In genomic region chr11:60831143-60831500, GRCh38 we compare ENCODE assay signal across 1 cellular context.
TF ChIP-seq lines count a peak whose summit lies in the region.

No MANE protein-coding gene starts in this region.

TF ChIP-seq in HepG2, 621 proteins besides CTCF, POLR2A, EP300 and RAD21 (continues in another document):
- TF ChIP-seq ZBTB14 (CRISPR knock-in tag; IDR thresholded peaks at IDR 0.05) = no peak
- no peak for TF ChIP-seq FOXA1 (IDR thresholded peaks at IDR 0.05)
- TF ChIP-seq FOXA1 (CRISPR knock-in tag; IDR thresholded peaks at IDR 0.05) = no peak
- no peak for TF ChIP-seq FOXM1 (CRISPR knock-in tag; IDR thresholded peaks at IDR 0.05)
- TF ChIP-seq EEA1 (CRISPR knock-in tag; IDR thresholded peaks at IDR 0.05; ENCODE audit: borderline replicate concordance) = no peak
- TF ChIP-seq SALL1 (CRISPR knock-in tag; IDR thresholded peaks at IDR 0.05) = peak; percentile 40; the same call in 1 of the 2 replicates
- 0 out of 2 replicates have a peak, but pooled peaks have one; percentile 47 for TF ChIP-seq ZNF580 (CRISPR knock-in tag; IDR thresholded peaks at IDR 0.05; ENCODE audit: borderline replicate concordance, low read depth)
- no peak for TF ChIP-seq ZNF788 (CRISPR knock-in tag; IDR thresholded peaks at IDR 0.05; ENCODE audit: borderline replicate concordance)
- TF ChIP-seq SIX4 (CRISPR knock-in tag; IDR thresholded peaks at IDR 0.05) = no peak
- TF ChIP-seq GABPA (IDR thresholded peaks at IDR 0.05; ENCODE audit: low read depth, low read length) = no peak
- no peak for TF ChIP-seq GABPA (CRISPR knock-in tag; IDR thresholded peaks at IDR 0.05; ENCODE audit: low read depth)
- TF ChIP-seq STAG1 (CRISPR knock-in tag; IDR thresholded peaks at IDR 0.05) = peak; percentile 99
- no peak for TF ChIP-seq ZNF607 (CRISPR knock-in tag; IDR thresholded peaks at IDR 0.05; ENCODE audit: borderline replicate concordance)
- TF ChIP-seq NBN (conservative IDR thresholded peaks at IDR 0.05) = no peak
- TF ChIP-seq KLF16 (CRISPR knock-in tag; IDR thresholded peaks at IDR 0.05) = 0 out of 4 replicates have a peak, but pooled peaks of 1 of the 2 experiments have one; percentile 40
- TF ChIP-seq ZNF549 (CRISPR knock-in tag; IDR thresholded peaks at IDR 0.05) = no peak
- no peak for TF ChIP-seq KLF6 (CRISPR knock-in tag; IDR thresholded peaks at IDR 0.05)
- TF ChIP-seq MED8 (CRISPR knock-in tag; IDR thresholded peaks at IDR 0.05; ENCODE audit: insufficient replicate concordance) = no peak
- no peak for TF ChIP-seq ZGPAT (CRISPR knock-in tag; IDR thresholded peaks at IDR 0.05)
- TF ChIP-seq IRX3 (CRISPR knock-in tag; IDR thresholded peaks at IDR 0.05; ENCODE audit: borderline replicate concordance, low read depth) = no peak
- TF ChIP-seq, protein P1, sequence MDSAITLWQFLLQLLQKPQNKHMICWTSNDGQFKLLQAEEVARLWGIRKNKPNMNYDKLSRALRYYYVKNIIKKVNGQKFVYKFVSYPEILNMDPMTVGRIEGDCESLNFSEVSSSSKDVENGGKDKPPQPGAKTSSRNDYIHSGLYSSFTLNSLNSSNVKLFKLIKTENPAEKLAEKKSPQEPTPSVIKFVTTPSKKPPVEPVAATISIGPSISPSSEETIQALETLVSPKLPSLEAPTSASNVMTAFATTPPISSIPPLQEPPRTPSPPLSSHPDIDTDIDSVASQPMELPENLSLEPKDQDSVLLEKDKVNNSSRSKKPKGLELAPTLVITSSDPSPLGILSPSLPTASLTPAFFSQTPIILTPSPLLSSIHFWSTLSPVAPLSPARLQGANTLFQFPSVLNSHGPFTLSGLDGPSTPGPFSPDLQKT (CRISPR knock-in tag; IDR thresholded peaks at IDR 0.05; ENCODE audit: borderline replicate concordance) = no peak
- TF ChIP-seq ZNF350 (CRISPR knock-in tag; IDR thresholded peaks at IDR 0.05; ENCODE audit: borderline replicate concordance, low read depth) = no peak
- TF ChIP-seq BORCS8-MEF2B (CRISPR knock-in tag; IDR thresholded peaks at IDR 0.05) = 0 out of 2 replicates have a peak, but pooled peaks have one; percentile 47
- TF ChIP-seq CREB1 (IDR thresholded peaks at IDR 0.05) = no peak
- no peak for TF ChIP-seq CREB1 (CRISPR knock-in tag; IDR thresholded peaks at IDR 0.05)
- TF ChIP-seq SMC3 (IDR thresholded peaks at IDR 0.05; ENCODE audit: low read length) = peak; percentile 99
- no peak for TF ChIP-seq RARG (CRISPR knock-in tag; IDR thresholded peaks at IDR 0.05; ENCODE audit: low read depth)
- peak; percentile 42; the same call in 1 of the 2 replicates for TF ChIP-seq KAT8 (CRISPR knock-in tag; IDR thresholded peaks at IDR 0.05)
- TF ChIP-seq GATAD2A (CRISPR knock-in tag; IDR thresholded peaks at IDR 0.05) = peak; percentile 20; the same call in 1 of the 2 replicates
- TF ChIP-seq ZNF547 (CRISPR knock-in tag; IDR thresholded peaks at IDR 0.05) = 0 out of 2 replicates have a peak, but pooled peaks have one; percentile 64
- 0 out of 2 replicates have a peak, but pooled peaks have one; percentile 26 for TF ChIP-seq PHF8 (CRISPR knock-in tag; IDR thresholded peaks at IDR 0.05)
- no peak for TF ChIP-seq HNRNPL (IDR thresholded peaks at IDR 0.05; ENCODE audit: low read depth, low read length)
- TF ChIP-seq, protein P2, sequence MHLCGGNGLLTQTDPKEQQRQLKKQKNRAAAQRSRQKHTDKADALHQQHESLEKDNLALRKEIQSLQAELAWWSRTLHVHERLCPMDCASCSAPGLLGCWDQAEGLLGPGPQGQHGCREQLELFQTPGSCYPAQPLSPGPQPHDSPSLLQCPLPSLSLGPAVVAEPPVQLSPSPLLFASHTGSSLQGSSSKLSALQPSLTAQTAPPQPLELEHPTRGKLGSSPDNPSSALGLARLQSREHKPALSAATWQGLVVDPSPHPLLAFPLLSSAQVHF (CRISPR knock-in tag; IDR thresholded peaks at IDR 0.05) = no peak
- no peak for TF ChIP-seq FOXP1 (IDR thresholded peaks at IDR 0.05)
- TF ChIP-seq FOXP1 (CRISPR knock-in tag; IDR thresholded peaks at IDR 0.05) = no peak
- no peak for TF ChIP-seq ESRRA (CRISPR knock-in tag; IDR thresholded peaks at IDR 0.05; ENCODE audit: low read depth)
- TF ChIP-seq KMT2B (CRISPR knock-in tag; IDR thresholded peaks at IDR 0.05) = no peak
- TF ChIP-seq, protein P3, sequence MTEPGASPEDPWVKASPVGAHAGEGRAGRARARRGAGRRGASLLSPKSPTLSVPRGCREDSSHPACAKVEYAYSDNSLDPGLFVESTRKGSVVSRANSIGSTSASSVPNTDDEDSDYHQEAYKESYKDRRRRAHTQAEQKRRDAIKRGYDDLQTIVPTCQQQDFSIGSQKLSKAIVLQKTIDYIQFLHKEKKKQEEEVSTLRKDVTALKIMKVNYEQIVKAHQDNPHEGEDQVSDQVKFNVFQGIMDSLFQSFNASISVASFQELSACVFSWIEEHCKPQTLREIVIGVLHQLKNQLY (CRISPR knock-in tag; IDR thresholded peaks at IDR 0.05) = no peak
- TF ChIP-seq ATF7 (IDR thresholded peaks at IDR 0.05) = no peak
- TF ChIP-seq ATF7 (CRISPR knock-in tag; IDR thresholded peaks at IDR 0.05) = no peak
- TF ChIP-seq ZNF792 (CRISPR knock-in tag; IDR thresholded peaks at IDR 0.05) = 0 out of 2 replicates have a peak, but pooled peaks have one; percentile 31
- 0 out of 2 replicates have a peak, but pooled peaks have one; percentile 10 for TF ChIP-seq FOXA3 (CRISPR knock-in tag; IDR thresholded peaks at IDR 0.05)
- TF ChIP-seq SOX5 (CRISPR knock-in tag; IDR thresholded peaks at IDR 0.05; ENCODE audit: borderline replicate concordance) = peak; percentile 21; the same call in 1 of the 2 replicates
- no peak for TF ChIP-seq STAT5B (CRISPR knock-in tag; IDR thresholded peaks at IDR 0.05)
- 0 out of 2 replicates have a peak, but pooled peaks have one; percentile 11 for TF ChIP-seq SMAD9 (CRISPR knock-in tag; IDR thresholded peaks at IDR 0.05)
- no peak for TF ChIP-seq CBX2 (IDR thresholded peaks at IDR 0.05; ENCODE audit: low read depth, low read length)
- no peak for TF ChIP-seq CBX2 (CRISPR knock-in tag; IDR thresholded peaks at IDR 0.05; ENCODE audit: low read depth)
- TF ChIP-seq, protein P4, sequence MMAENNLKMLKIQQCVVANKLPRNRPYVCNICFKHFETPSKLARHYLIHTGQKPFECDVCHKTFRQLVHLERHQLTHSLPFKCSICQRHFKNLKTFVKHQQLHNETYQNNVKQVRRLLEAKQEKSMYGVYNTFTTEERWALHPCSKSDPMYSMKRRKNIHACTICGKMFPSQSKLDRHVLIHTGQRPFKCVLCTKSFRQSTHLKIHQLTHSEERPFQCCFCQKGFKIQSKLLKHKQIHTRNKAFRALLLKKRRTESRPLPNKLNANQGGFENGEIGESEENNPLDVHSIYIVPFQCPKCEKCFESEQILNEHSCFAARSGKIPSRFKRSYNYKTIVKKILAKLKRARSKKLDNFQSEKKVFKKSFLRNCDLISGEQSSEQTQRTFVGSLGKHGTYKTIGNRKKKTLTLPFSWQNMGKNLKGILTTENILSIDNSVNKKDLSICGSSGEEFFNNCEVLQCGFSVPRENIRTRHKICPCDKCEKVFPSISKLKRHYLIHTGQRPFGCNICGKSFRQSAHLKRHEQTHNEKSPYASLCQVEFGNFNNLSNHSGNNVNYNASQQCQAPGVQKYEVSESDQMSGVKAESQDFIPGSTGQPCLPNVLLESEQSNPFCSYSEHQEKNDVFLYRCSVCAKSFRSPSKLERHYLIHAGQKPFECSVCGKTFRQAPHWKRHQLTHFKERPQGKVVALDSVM (CRISPR knock-in tag; IDR thresholded peaks at IDR 0.05) = no peak
- no peak for TF ChIP-seq ZNF383 (CRISPR knock-in tag; IDR thresholded peaks at IDR 0.05; ENCODE audit: borderline replicate concordance)
- no peak for TF ChIP-seq ZNF615 (CRISPR knock-in tag; IDR thresholded peaks at IDR 0.05; ENCODE audit: borderline replicate concordance)
- no peak for TF ChIP-seq ZNF124 (CRISPR knock-in tag; IDR thresholded peaks at IDR 0.05)
- TF ChIP-seq, protein P5, sequence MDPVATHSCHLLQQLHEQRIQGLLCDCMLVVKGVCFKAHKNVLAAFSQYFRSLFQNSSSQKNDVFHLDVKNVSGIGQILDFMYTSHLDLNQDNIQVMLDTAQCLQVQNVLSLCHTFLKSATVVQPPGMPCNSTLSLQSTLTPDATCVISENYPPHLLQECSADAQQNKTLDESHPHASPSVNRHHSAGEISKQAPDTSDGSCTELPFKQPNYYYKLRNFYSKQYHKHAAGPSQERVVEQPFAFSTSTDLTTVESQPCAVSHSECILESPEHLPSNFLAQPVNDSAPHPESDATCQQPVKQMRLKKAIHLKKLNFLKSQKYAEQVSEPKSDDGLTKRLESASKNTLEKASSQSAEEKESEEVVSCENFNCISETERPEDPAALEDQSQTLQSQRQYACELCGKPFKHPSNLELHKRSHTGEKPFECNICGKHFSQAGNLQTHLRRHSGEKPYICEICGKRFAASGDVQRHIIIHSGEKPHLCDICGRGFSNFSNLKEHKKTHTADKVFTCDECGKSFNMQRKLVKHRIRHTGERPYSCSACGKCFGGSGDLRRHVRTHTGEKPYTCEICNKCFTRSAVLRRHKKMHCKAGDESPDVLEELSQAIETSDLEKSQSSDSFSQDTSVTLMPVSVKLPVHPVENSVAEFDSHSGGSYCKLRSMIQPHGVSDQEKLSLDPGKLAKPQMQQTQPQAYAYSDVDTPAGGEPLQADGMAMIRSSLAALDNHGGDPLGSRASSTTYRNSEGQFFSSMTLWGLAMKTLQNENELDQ (CRISPR knock-in tag; IDR thresholded peaks at IDR 0.05; ENCODE audit: borderline replicate concordance) = 0 out of 2 replicates have a peak, but pooled peaks have one; percentile 45
- TF ChIP-seq, protein P6, sequence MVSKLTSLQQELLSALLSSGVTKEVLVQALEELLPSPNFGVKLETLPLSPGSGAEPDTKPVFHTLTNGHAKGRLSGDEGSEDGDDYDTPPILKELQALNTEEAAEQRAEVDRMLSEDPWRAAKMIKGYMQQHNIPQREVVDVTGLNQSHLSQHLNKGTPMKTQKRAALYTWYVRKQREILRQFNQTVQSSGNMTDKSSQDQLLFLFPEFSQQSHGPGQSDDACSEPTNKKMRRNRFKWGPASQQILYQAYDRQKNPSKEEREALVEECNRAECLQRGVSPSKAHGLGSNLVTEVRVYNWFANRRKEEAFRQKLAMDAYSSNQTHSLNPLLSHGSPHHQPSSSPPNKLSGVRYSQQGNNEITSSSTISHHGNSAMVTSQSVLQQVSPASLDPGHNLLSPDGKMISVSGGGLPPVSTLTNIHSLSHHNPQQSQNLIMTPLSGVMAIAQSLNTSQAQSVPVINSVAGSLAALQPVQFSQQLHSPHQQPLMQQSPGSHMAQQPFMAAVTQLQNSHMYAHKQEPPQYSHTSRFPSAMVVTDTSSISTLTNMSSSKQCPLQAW (CRISPR knock-in tag; IDR thresholded peaks at IDR 0.05) = peak; percentile 37; the same call in 1 of the 2 replicates
- TF ChIP-seq ZNF337 (CRISPR knock-in tag; IDR thresholded peaks at IDR 0.05; ENCODE audit: borderline replicate concordance, low read depth) = no peak
- TF ChIP-seq AHR (CRISPR knock-in tag; IDR thresholded peaks at IDR 0.05) = peak; percentile 61; the same call in 1 of the 2 replicates
- TF ChIP-seq PPARG (CRISPR knock-in tag; conservative IDR thresholded peaks at IDR 0.05) = no peak
- TF ChIP-seq BHLHE40 (IDR thresholded peaks at IDR 0.05; ENCODE audit: low read length) = 0 out of 2 replicates have a peak, but pooled peaks have one; percentile 26
- no peak for TF ChIP-seq NKX3-1 (CRISPR knock-in tag; IDR thresholded peaks at IDR 0.05)
- 0 out of 2 replicates have a peak, but pooled peaks have one; percentile 31 for TF ChIP-seq IRF2 (CRISPR knock-in tag; IDR thresholded peaks at IDR 0.05)
- no peak for TF ChIP-seq ZNF7 (CRISPR knock-in tag; IDR thresholded peaks at IDR 0.05)
- TF ChIP-seq ZNF883 (CRISPR knock-in tag; IDR thresholded peaks at IDR 0.05; ENCODE audit: not compliant biosample characterization) = peak; percentile 24
- TF ChIP-seq XBP1 (CRISPR knock-in tag; IDR thresholded peaks at IDR 0.05) = no peak
- TF ChIP-seq HOXD1 (CRISPR knock-in tag; IDR thresholded peaks at IDR 0.05) = no peak
- peak; percentile 50 for TF ChIP-seq XRCC5 (optimal IDR thresholded peaks at IDR 0.05; ENCODE audit: low read length)
- TF ChIP-seq, protein P7, sequence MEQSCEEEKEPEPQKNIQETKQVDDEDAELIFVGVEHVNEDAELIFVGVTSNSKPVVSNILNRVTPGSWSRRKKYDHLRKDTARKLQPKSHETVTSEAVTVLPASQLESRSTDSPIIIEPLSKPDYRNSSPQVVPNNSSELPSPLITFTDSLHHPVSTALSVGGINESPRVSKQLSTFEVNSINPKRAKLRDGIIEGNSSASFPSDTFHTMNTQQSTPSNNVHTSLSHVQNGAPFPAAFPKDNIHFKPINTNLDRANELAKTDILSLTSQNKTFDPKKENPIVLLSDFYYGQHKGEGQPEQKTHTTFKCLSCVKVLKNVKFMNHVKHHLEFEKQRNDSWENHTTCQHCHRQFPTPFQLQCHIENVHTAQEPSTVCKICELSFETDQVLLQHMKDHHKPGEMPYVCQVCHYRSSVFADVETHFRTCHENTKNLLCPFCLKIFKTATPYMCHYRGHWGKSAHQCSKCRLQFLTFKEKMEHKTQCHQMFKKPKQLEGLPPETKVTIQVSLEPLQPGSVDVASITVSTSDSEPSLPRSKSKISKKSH (CRISPR knock-in tag; IDR thresholded peaks at IDR 0.05; ENCODE audit: borderline replicate concordance) = no peak
- TF ChIP-seq ZNF577 (CRISPR knock-in tag; IDR thresholded peaks at IDR 0.05; ENCODE audit: borderline replicate concordance, low read depth) = no peak
